In the genomic region with DNA sequence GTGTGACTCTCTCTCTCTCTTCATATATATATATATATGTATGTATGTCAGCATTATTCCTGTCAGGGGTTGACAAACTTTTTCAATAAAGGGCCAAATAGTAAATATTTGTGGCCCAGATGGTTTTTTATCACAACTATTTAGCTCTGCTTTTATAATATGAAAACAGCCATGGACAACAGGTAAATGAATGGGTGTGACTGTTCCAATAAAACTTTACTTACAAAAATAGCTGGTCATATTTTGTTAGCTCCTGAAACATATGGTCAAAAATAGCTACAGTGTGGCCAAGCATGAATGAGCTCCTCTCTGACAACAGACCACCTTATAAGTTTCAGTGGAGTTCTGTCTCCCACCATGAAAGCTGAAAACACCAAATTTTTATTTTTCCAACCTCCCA, we compare ENCODE assay signal across 17 cellular contexts. TPM values are rescaled to one million over a fixed set of nuclear protein-coding genes. Genes with fewer than 3 reads are reported as not detected.
DNase-seq lines count a peak whose midpoint lies in the region; ATAC-seq, FAIRE-seq and TF ChIP-seq lines count a peak whose summit lies in the region.
"Had no signal": no experiment of that assay in that cellular context is flagged by ENCODE, and none has a peak within 500 bp of the region (broad histone marks: within the 10 kb centered on the region; RNA-seq: fewer than 3 reads in every experiment).

No MANE protein-coding gene starts in this region.

- no peaks in the 10 kb centered on the region for H3K27me3 Mint-ChIP-seq in CD4-positive, alpha-beta T cell
- no peaks in the 10 kb centered on the region for H3K27me3 Mint-ChIP-seq in astrocyte (ENCODE audit: low read depth, unreplicated experiment)
- H3K27me3 Mint-ChIP-seq: CD4-positive, CD25-positive, alpha-beta regulatory T cell; CD8-positive, alpha-beta memory T cell had no signal

- no peak overlapping the region for H3K4ac ChIP-seq in mesenchymal stem cell (ENCODE audit: low read depth in 1 of 2, low read length in 2 of 2)

- no peak overlapping the region for H3K4me3 Mint-ChIP-seq in CD4-positive, alpha-beta T cell
- no peak overlapping the region for H3K4me3 Mint-ChIP-seq in astrocyte (ENCODE audit: unreplicated experiment)
- H3K4me3 Mint-ChIP-seq: CD4-positive, CD25-positive, alpha-beta regulatory T cell; GM23338; H9 had no signal

- H3K4me3 ChIP-seq in astrocyte (ENCODE audit: insufficient read depth, low read depth, low read length): no peak overlapping the region
- H3K4me3 ChIP-seq in mesenchymal stem cell (ENCODE audit: insufficient read depth in 1 of 2, low read depth in 1 of 2, low read length in 2 of 2): no peak overlapping the region
- H3K4me3 ChIP-seq: GM23338 had no signal

- H3K23ac ChIP-seq in mesenchymal stem cell (ENCODE audit: low read length in 2 of 2): no peak overlapping the region

- POLR2A ChIA-PET in CD4-positive, alpha-beta T cell (lab: Charles Lee): no interaction called here

- no peak for TF ChIP-seq CTCF in CD4-positive, alpha-beta T cell (IDR thresholded peaks at IDR 0.05)
- TF ChIP-seq CTCF in astrocyte (IDR thresholded peaks at IDR 0.05; ENCODE audit: insufficient read depth, low read depth, low read length): no peak

- no peaks in the 10 kb centered on the region for H3K9me3 ChIP-seq in CD4-positive, alpha-beta T cell (ENCODE audit: control insufficient read depth, low read length)
- H3K9me3 ChIP-seq in astrocyte (ENCODE audit: insufficient read depth, low read depth, low read length) (no peaks in the 10 kb centered on the region), mesenchymal stem cell (ENCODE audit: control insufficient read depth, low read length) (no peaks in the 10 kb centered on the region)

- peaks cover 18% of the 10 kb centered on the region for H3K79me1 ChIP-seq in mesenchymal stem cell (replicated peaks; ENCODE audit: low read length, poor library complexity, severe bottlenecking)

- no peak for DNase-seq in CD4-positive, alpha-beta T cell
- DNase-seq in astrocyte (ENCODE audit: low read depth): no peak
- DNase-seq in mesenchymal stem cell: no peak
- no peak for DNase-seq in SW480 (ENCODE audit: low spot score)
- no peak for DNase-seq in NCI-H2107 (lab: John Stamatoyannopoulos, UW)
- DNase-seq: CD4-positive, CD25-positive, alpha-beta regulatory T cell; CD8-positive, alpha-beta memory T cell; DMS 273 treated with DMSO at 0.1 percent for 48 hours; DMS79 treated with DMSO at 0.1 percent for 48 hours; H9 had no signal

- H3K18ac ChIP-seq in mesenchymal stem cell (ENCODE audit: low read depth in 1 of 2, low read length in 2 of 2): no peak overlapping the region

- peaks cover 35% of the 10 kb centered on the region for H3K36me3 Mint-ChIP-seq in CD4-positive, alpha-beta T cell (ENCODE audit: low read depth)
- no peaks in the 10 kb centered on the region for H3K36me3 Mint-ChIP-seq in astrocyte (ENCODE audit: low read depth, unreplicated experiment)

- H2BK5ac ChIP-seq in mesenchymal stem cell (ENCODE audit: low read depth, low read length, poor library complexity, severe bottlenecking): no peak overlapping the region

- H3K14ac ChIP-seq in mesenchymal stem cell (ENCODE audit: low read length in 2 of 2): no peak overlapping the region

- FAIRE-seq in astrocyte (lab: Jason Lieb, UNC): no peak
- FAIRE-seq: D721Med, G401.6, GM19239 had no signal

- H3K36me3 ChIP-seq in astrocyte (ENCODE audit: insufficient read depth, low read length) (no peaks in the 10 kb centered on the region), mesenchymal stem cell (ENCODE audit: control insufficient read depth in 1 of 2, insufficient read depth in 2 of 2, low read depth in 1 of 2, low read length in 2 of 2) (no peaks in the 10 kb centered on the region)

- H3K27me3 ChIP-seq in CD4-positive, alpha-beta T cell (ENCODE audit: control insufficient read depth, insufficient read depth, low read length): no peaks in the 10 kb centered on the region
- H3K27me3 ChIP-seq in astrocyte (ENCODE audit: insufficient read depth, low read length) (no peaks in the 10 kb centered on the region), mesenchymal stem cell (ENCODE audit: control insufficient read depth in 1 of 2, insufficient read depth in 1 of 2, low read length in 2 of 2) (no peaks in the 10 kb centered on the region)

- no peak overlapping the region for H3K27ac ChIP-seq in CD4-positive, alpha-beta T cell (ENCODE audit: low read depth, low read length)
- no peak overlapping the region for H3K27ac ChIP-seq in astrocyte (ENCODE audit: low read depth, low read length)
- H3K27ac ChIP-seq in mesenchymal stem cell (ENCODE audit: low read length, poor library complexity, severe bottlenecking): no peak overlapping the region
- H3K27ac ChIP-seq: C4-2B had no signal

- ATAC-seq in CD4-positive, alpha-beta T cell (ENCODE audit: poor library complexity): no peak
- no peak for ATAC-seq in GM21619 (IDR thresholded peaks at IDR 0.05; ENCODE audit: unreplicated experiment)
- ATAC-seq: GM23338, HCT116 had no signal

- no peak overlapping the region for H3K9ac ChIP-seq in astrocyte (ENCODE audit: low read length)
- H3K9ac ChIP-seq in mesenchymal stem cell (ENCODE audit: low read length): no peak overlapping the region

- H4K91ac ChIP-seq in mesenchymal stem cell (ENCODE audit: low read length): no peak overlapping the region

- peaks cover 17% of the 10 kb centered on the region for H4K20me1 ChIP-seq in astrocyte (ENCODE audit: insufficient read depth, low read length)

- H2BK15ac ChIP-seq in mesenchymal stem cell (ENCODE audit: low read depth, poor library complexity, severe bottlenecking): no peak overlapping the region

- no peak overlapping the region for H2BK120ac ChIP-seq in mesenchymal stem cell (ENCODE audit: low read depth, low read length)

- H3K4me1 Mint-ChIP-seq in CD4-positive, alpha-beta T cell (ENCODE audit: low read depth): peaks cover 80% of the 10 kb centered on the region
- peaks cover 52% of the 10 kb centered on the region for H3K4me1 Mint-ChIP-seq in astrocyte (ENCODE audit: low read depth, unreplicated experiment)

- CTCF ChIA-PET in CD4-positive, alpha-beta T cell (lab: Charles Lee): interaction anchor here (0.7 kb wide), 1 partner anchor 12 kb away, joined by 4 read pairs; no protein-coding TSS in a partner anchor

- H3K4me2 ChIP-seq in astrocyte (ENCODE audit: low read length) (no peak overlapping the region), mesenchymal stem cell (ENCODE audit: low read length, poor library complexity, severe bottlenecking) (no peak overlapping the region)
- H3K4me2 ChIP-seq: GM23338 had no signal

- intact Hi-C loops in CD4-positive, alpha-beta T cell (cut with DNase I, micrococcal nuclease): no loop called here

- no peak overlapping the region for H4K8ac ChIP-seq in mesenchymal stem cell (ENCODE audit: low read length)

- H3K9me3 Mint-ChIP-seq in CD4-positive, alpha-beta T cell: no peaks in the 10 kb centered on the region
- no peaks in the 10 kb centered on the region for H3K9me3 Mint-ChIP-seq in astrocyte (ENCODE audit: unreplicated experiment)
- H3K9me3 Mint-ChIP-seq: CD8-positive, alpha-beta memory T cell; GM23338; H9 had no signal

- H2BK12ac ChIP-seq in mesenchymal stem cell (ENCODE audit: low read length in 2 of 2): no peak overlapping the region

- H3K4me1 ChIP-seq in astrocyte (ENCODE audit: insufficient read depth, low read length) (peaks cover 28% of the 10 kb centered on the region), mesenchymal stem cell (ENCODE audit: control insufficient read depth, insufficient read depth, low read depth, low read length) (peaks cover 8% of the 10 kb centered on the region)

- H3K27ac Mint-ChIP-seq in CD4-positive, alpha-beta T cell: peak overlapping the region; percentile 36
- peak overlapping the region; percentile 34 for H3K27ac Mint-ChIP-seq in astrocyte (ENCODE audit: unreplicated experiment)

- peaks cover 81% of the 10 kb centered on the region for H3K79me2 ChIP-seq in astrocyte (ENCODE audit: insufficient read depth, low read length)

- H2AFZ ChIP-seq in astrocyte (ENCODE audit: low read depth, low read length): no peak overlapping the region
- H2AFZ ChIP-seq in mesenchymal stem cell (ENCODE audit: low read depth, low read length): no peak overlapping the region
- H2AFZ ChIP-seq: GM23338 had no signal

- H2AK5ac ChIP-seq in mesenchymal stem cell (ENCODE audit: low read length, severe bottlenecking): peak overlapping the region; percentile 60

RNA-seq across cellular contexts. Expression of a gene that starts 21.6 kb away (rescaled TPM):
- 10 to 100 TPM; 83.3 to 91.4 TPM for total RNA-seq in CD4-positive, alpha-beta T cell
- 14.1 and 14.9 TPM in 2 replicates for total RNA-seq in astrocyte
- polyA plus RNA-seq in mesenchymal stem cell (2013, experiment 1 of 2): 3.1 TPM
- polyA plus RNA-seq in mesenchymal stem cell (2013, experiment 2 of 2): 3.1 TPM
